Comparison of ENCODE assay signal across 8 cellular contexts in genomic region chr3:184129012-184129411, GRCh38. TPM values are rescaled to one million over a fixed set of nuclear protein-coding genes. Genes with fewer than 3 reads are reported as not detected.
A peak's percentile ranks its signal among the peaks of the same experiment; 100 is the strongest.
DNase-seq lines count a peak whose midpoint lies in the region; ATAC-seq and TF ChIP-seq lines count a peak whose summit lies in the region.

No MANE protein-coding gene starts in this region.

- peaks cover 5 to 17% of the 10 kb centered on the region in 2 experiments; a peak in 3 of 4 replicates for H3K4me1 ChIP-seq in HCT116 (ENCODE audit: control insufficient read depth in 1 of 2, insufficient read depth in 2 of 2, low read length in 2 of 2)

- H2AFZ ChIP-seq in HCT116 (ENCODE audit: low read depth, low read length, poor library complexity, severe bottlenecking): no peak overlapping the region

- POLR2A ChIA-PET in HCT116 (lab: Charles Lee): no interaction called here

- no peaks in the 10 kb centered on the region for H3K27me3 ChIP-seq in HCT116 (ENCODE audit: insufficient read depth, low read length)

- CTCF ChIA-PET in HCT116 (lab: Charles Lee): interaction anchor here (1.0 kb wide), 1 partner anchor 45 kb away, joined by 3 read pairs; the partner anchor contains the start of gene AP2M1

- peak; percentile 47 for TF ChIP-seq RAD21 in HCT116 (IDR thresholded peaks at IDR 0.05; ENCODE audit: low read depth)

- H3K4me3 ChIP-seq in HCT116 (replicated peaks in 1 of 2; ENCODE audit: low read depth in 1 of 2, low read length in 2 of 2): no peak overlapping the region

- H3K9me3 ChIP-seq in HCT116 (ENCODE audit: control insufficient read depth in 1 of 2, insufficient read depth in 1 of 2, low read depth in 1 of 2, low read length in 2 of 2): no peaks in the 10 kb centered on the region

- no peak overlapping the region for H3K4me2 ChIP-seq in HCT116 (ENCODE audit: low read length)

- ATAC-seq in HCT116 (peak; percentile 94), HG03039 (IDR thresholded peaks at IDR 0.05; ENCODE audit: unreplicated experiment) (no peak)

- H3K9ac ChIP-seq in HCT116 (ENCODE audit: low read length): no peak overlapping the region

- peak; percentile 33 to 62 (median 56); a peak in 5 of 6 replicates for TF ChIP-seq CTCF in HCT116 (IDR thresholded peaks at IDR 0.05 in 2 of 3, conservative IDR thresholded peaks at IDR 0.05 in 1 of 3; ENCODE audit: borderline replicate concordance in 1 of 3, insufficient read depth in 1 of 3, low read depth in 2 of 3, low read length in 2 of 3)

- RAD21 ChIA-PET in HCT116 (lab: Charles Lee; ENCODE audit: low non-redundant PET in 1 of 2, low total read pairs in 2 of 2, uncharacterized antibody in 2 of 2, unreplicated experiment in 2 of 2): no interaction called here

- H3K9me2 ChIP-seq in HCT116 (ENCODE audit: insufficient read depth): no peaks in the 10 kb centered on the region

- no peak for TF ChIP-seq POLR2A in HCT116 (IDR thresholded peaks at IDR 0.05; ENCODE audit: borderline replicate concordance, extremely low read depth, insufficient read depth, insufficient read length)

- no peaks in the 10 kb centered on the region for H3K79me2 ChIP-seq in HCT116 (ENCODE audit: insufficient read depth, low read length)

- no TSS peak for BruUV-seq in HCT116 (replicated peaks; lab: Mats Ljungman, UMichigan)

- H3K36me3 ChIP-seq in HCT116 (ENCODE audit: control insufficient read depth in 1 of 2, insufficient read depth in 2 of 2, low read length in 2 of 2): no peaks in the 10 kb centered on the region

- H3K27ac ChIP-seq in HCT116 (ENCODE audit: low read depth, low read length): no peak overlapping the region

- no peaks in the 10 kb centered on the region for H4K20me1 ChIP-seq in HCT116 (ENCODE audit: insufficient read depth)

- DNase-seq in COR-L47 (lab: John Stamatoyannopoulos, UW): peak; percentile 29
- peak; percentile 38 for DNase-seq in HCT116 (ENCODE audit: low read depth, low spot score)
- DNase-seq in SHP77 treated with DMSO at 0.1 percent for 48 hours (lab: John Stamatoyannopoulos, UW): peak; percentile 9
- DNase-seq in foreskin melanocyte: peak; percentile 16
- DNase-seq in hypothalamus (lab: John Stamatoyannopoulos, UW): no peak
- DNase-seq in T-helper 1 cell: no peak
- no peak for DNase-seq in activated CD8-positive, alpha-beta memory T cell treated with anti-CD3 and anti-CD28 coated beads for 24 hours

- intact Hi-C loops in HCT116 (cut with micrococcal nuclease): no loop called here

TF ChIP-seq in HCT116, 20 proteins besides CTCF, POLR2A, EP300 and RAD21:
- TF ChIP-seq TCF7L2 (IDR thresholded peaks at IDR 0.05; ENCODE audit: borderline replicate concordance, extremely low read depth, insufficient read depth, insufficient read length): no peak
- no peak for TF ChIP-seq ZNF274 (IDR thresholded peaks at IDR 0.05; ENCODE audit: low read depth, low read length)
- no peak for TF ChIP-seq POLR2AphosphoS5 (IDR thresholded peaks at IDR 0.05; ENCODE audit: low read depth, low read length)
- TF ChIP-seq EGR1 (IDR thresholded peaks at IDR 0.05; ENCODE audit: low read depth): no peak

RNA-seq across cellular contexts. Expression of gene EIF2B5, which starts 6.1 kb away (rescaled TPM):
- total RNA-seq in HCT116 (2021; ENCODE audit: unreplicated experiment): 50.3 TPM
- polyA plus RNA-seq in HCT116 (2012): 37.1 and 41.4 TPM in 2 replicates

RNA-seq across cellular contexts. Expression of gene DVL3, which starts 26.2 kb away (rescaled TPM):
- 60.7 TPM for total RNA-seq in HCT116 (2021; ENCODE audit: unreplicated experiment)
- 47.4 and 54.3 TPM in 2 replicates for polyA plus RNA-seq in HCT116 (2012)

RNA-seq across cellular contexts. Expression of gene HTR3E, which starts 32.1 kb away (rescaled TPM):
- not detected for total RNA-seq in HCT116 (2021; ENCODE audit: unreplicated experiment)
- not detected in 2 replicates for polyA plus RNA-seq in HCT116 (2012)

RNA-seq across cellular contexts. Expression of gene AP2M1, which starts 45.6 kb away (rescaled TPM):
- 353 TPM for total RNA-seq in HCT116 (2021; ENCODE audit: unreplicated experiment)
- 469 and 537 TPM in 2 replicates for polyA plus RNA-seq in HCT116 (2012)

RNA-seq across cellular contexts. Expression of gene ABCF3, which starts 57.0 kb away (rescaled TPM):
- 74.6 TPM for total RNA-seq in HCT116 (2021; ENCODE audit: unreplicated experiment)
- 59.5 and 63.4 TPM in 2 replicates for polyA plus RNA-seq in HCT116 (2012)

Comparison
In these comparisons a context has a peak if more than half of its experiments do, and no peak if none do; other contexts are left out.
1. DNase-seq: peak in COR-L47 (single experiment), HCT116 (single experiment), SHP77 treated with DMSO at 0.1 percent for 48 hours (single experiment) and foreskin melanocyte (single experiment); none in hypothalamus (0 of 51), T-helper 1 cell (0 of 5) and activated CD8-positive, alpha-beta memory T cell treated with anti-CD3 and anti-CD28 coated beads for 24 hours (single experiment).